Comparison of ENCODE assay signal across 1 cellular context in genomic region chr21:39349211-39350093, GRCh38.
A peak's percentile ranks its signal among the peaks of the same experiment; 100 is the strongest.
TF ChIP-seq lines count a peak whose summit lies in the region.

No MANE protein-coding gene starts in this region.

TF ChIP-seq in HEK293, 187 proteins besides CTCF, POLR2A, EP300 and RAD21 (continued from another document and continues in another):
- 0 out of 2 replicates have a peak, but pooled peaks have one; percentile 8 for TF ChIP-seq ZNF423 (tag by site-specific recombination; IDR thresholded peaks at IDR 0.05)
- peak; percentile 80 for TF ChIP-seq SP2 (tag by site-specific recombination; IDR thresholded peaks at IDR 0.05)
- TF ChIP-seq ZNF645 (tag by site-specific recombination; IDR thresholded peaks at IDR 0.05): no peak
- TF ChIP-seq ZNF26 (tag by site-specific recombination; IDR thresholded peaks at IDR 0.05): no peak
- TF ChIP-seq ZNF19 (tag by site-specific recombination; IDR thresholded peaks at IDR 0.05; ENCODE audit: low read depth): no peak
- TF ChIP-seq OSR2 (tag by site-specific recombination; IDR thresholded peaks at IDR 0.05): peak; percentile 14; the same call in 1 of the 2 replicates
- no peak for TF ChIP-seq ZSCAN16 (tag by site-specific recombination; IDR thresholded peaks at IDR 0.05)
- TF ChIP-seq HIC1 (tag by site-specific recombination; IDR thresholded peaks at IDR 0.05): no peak
- no peak for TF ChIP-seq KLF1 (tag by site-specific recombination; IDR thresholded peaks at IDR 0.05)
- TF ChIP-seq, protein P1, sequence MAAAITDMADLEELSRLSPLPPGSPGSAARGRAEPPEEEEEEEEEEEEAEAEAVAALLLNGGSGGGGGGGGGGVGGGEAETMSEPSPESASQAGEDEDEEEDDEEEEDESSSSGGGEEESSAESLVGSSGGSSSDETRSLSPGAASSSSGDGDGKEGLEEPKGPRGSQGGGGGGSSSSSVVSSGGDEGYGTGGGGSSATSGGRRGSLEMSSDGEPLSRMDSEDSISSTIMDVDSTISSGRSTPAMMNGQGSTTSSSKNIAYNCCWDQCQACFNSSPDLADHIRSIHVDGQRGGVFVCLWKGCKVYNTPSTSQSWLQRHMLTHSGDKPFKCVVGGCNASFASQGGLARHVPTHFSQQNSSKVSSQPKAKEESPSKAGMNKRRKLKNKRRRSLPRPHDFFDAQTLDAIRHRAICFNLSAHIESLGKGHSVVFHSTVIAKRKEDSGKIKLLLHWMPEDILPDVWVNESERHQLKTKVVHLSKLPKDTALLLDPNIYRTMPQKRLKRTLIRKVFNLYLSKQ (tag by site-specific recombination; IDR thresholded peaks at IDR 0.05; ENCODE audit: borderline replicate concordance): no peak
- no peak for TF ChIP-seq BCL11B (tag by site-specific recombination; IDR thresholded peaks at IDR 0.05; ENCODE audit: low read depth)
- TF ChIP-seq ZNF621 (tag by site-specific recombination; IDR thresholded peaks at IDR 0.05): no peak
- no peak for TF ChIP-seq ZNF571 (tag by site-specific recombination; IDR thresholded peaks at IDR 0.05)
- TF ChIP-seq ZNF596 (tag by site-specific recombination; IDR thresholded peaks at IDR 0.05): no peak
- TF ChIP-seq ZNF335 (tag by site-specific recombination; conservative IDR thresholded peaks at IDR 0.05): peak; percentile 85
- TF ChIP-seq ZBTB1 (tag by site-specific recombination; IDR thresholded peaks at IDR 0.05): no peak
- no peak for TF ChIP-seq ZNF404 (tag by site-specific recombination; IDR thresholded peaks at IDR 0.05)
- no peak for TF ChIP-seq ZNF623 (tag by site-specific recombination; IDR thresholded peaks at IDR 0.05)
- peak; percentile 49; the same call in 1 of the 2 replicates for TF ChIP-seq ZNF660 (tag by site-specific recombination; IDR thresholded peaks at IDR 0.05)
- TF ChIP-seq, protein P2, sequence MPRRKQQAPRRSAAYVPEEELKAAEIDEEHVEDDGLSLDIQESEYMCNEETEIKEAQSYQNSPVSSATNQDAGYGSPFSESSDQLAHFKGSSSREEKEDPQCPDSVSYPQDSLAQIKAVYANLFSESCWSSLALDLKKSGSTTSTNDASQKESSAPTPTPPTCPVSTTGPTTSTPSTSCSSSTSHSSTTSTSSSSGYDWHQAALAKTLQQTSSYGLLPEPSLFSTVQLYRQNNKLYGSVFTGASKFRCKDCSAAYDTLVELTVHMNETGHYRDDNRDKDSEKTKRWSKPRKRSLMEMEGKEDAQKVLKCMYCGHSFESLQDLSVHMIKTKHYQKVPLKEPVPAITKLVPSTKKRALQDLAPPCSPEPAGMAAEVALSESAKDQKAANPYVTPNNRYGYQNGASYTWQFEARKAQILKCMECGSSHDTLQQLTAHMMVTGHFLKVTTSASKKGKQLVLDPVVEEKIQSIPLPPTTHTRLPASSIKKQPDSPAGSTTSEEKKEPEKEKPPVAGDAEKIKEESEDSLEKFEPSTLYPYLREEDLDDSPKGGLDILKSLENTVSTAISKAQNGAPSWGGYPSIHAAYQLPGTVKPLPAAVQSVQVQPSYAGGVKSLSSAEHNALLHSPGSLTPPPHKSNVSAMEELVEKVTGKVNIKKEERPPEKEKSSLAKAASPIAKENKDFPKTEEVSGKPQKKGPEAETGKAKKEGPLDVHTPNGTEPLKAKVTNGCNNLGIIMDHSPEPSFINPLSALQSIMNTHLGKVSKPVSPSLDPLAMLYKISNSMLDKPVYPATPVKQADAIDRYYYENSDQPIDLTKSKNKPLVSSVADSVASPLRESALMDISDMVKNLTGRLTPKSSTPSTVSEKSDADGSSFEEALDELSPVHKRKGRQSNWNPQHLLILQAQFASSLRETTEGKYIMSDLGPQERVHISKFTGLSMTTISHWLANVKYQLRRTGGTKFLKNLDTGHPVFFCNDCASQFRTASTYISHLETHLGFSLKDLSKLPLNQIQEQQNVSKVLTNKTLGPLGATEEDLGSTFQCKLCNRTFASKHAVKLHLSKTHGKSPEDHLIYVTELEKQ (tag by site-specific recombination; IDR thresholded peaks at IDR 0.05; ENCODE audit: borderline replicate concordance): no peak
- TF ChIP-seq ZNF214 (tag by site-specific recombination; IDR thresholded peaks at IDR 0.05; ENCODE audit: borderline replicate concordance): no peak
- peak; percentile 72 for TF ChIP-seq KLF9 (tag by site-specific recombination; IDR thresholded peaks at IDR 0.05; ENCODE audit: low read depth)
- no peak for TF ChIP-seq ZBTB49 (tag by site-specific recombination; IDR thresholded peaks at IDR 0.05; ENCODE audit: low read depth)
- 0 out of 2 replicates have a peak, but pooled peaks have one; percentile 13 for TF ChIP-seq ZNF561 (tag by site-specific recombination; IDR thresholded peaks at IDR 0.05; ENCODE audit: borderline replicate concordance)
- TF ChIP-seq ZNF157 (tag by site-specific recombination; IDR thresholded peaks at IDR 0.05): no peak
- TF ChIP-seq BCL11A (tag by site-specific recombination; IDR thresholded peaks at IDR 0.05; ENCODE audit: low read depth): no peak
- no peak for TF ChIP-seq ZNF704 (tag by site-specific recombination; IDR thresholded peaks at IDR 0.05)
- peak; percentile 82 for TF ChIP-seq ZIC2 (tag by site-specific recombination; IDR thresholded peaks at IDR 0.05)
- no peak for TF ChIP-seq ZNF530 (tag by site-specific recombination; IDR thresholded peaks at IDR 0.05; ENCODE audit: low read depth)
- TF ChIP-seq ZNF24 (tag by site-specific recombination; IDR thresholded peaks at IDR 0.05): no peak; the same call in 1 of the 2 replicates
- no peak for TF ChIP-seq ZNF670 (tag by site-specific recombination; IDR thresholded peaks at IDR 0.05; ENCODE audit: low read depth)
- TF ChIP-seq ZNF558 (tag by site-specific recombination; IDR thresholded peaks at IDR 0.05): no peak
- peak; percentile 78 for TF ChIP-seq ZNF692 (tag by site-specific recombination; IDR thresholded peaks at IDR 0.05)
- TF ChIP-seq ZNF707 (tag by site-specific recombination; IDR thresholded peaks at IDR 0.05): no peak
- no peak for TF ChIP-seq ZNF777 (tag by site-specific recombination; IDR thresholded peaks at IDR 0.05; ENCODE audit: borderline replicate concordance)
- TF ChIP-seq SCRT2 (tag by site-specific recombination; IDR thresholded peaks at IDR 0.05): no peak
- peak; percentile 75 for TF ChIP-seq SP7 (tag by site-specific recombination; IDR thresholded peaks at IDR 0.05)
- no peak for TF ChIP-seq ZNF148 (tag by site-specific recombination; IDR thresholded peaks at IDR 0.05; ENCODE audit: borderline replicate concordance)
- TF ChIP-seq SP3 (tag by site-specific recombination; IDR thresholded peaks at IDR 0.05): peak; percentile 81
